8 cellular contexts compared by ENCODE assay signal in the genomic region with DNA sequence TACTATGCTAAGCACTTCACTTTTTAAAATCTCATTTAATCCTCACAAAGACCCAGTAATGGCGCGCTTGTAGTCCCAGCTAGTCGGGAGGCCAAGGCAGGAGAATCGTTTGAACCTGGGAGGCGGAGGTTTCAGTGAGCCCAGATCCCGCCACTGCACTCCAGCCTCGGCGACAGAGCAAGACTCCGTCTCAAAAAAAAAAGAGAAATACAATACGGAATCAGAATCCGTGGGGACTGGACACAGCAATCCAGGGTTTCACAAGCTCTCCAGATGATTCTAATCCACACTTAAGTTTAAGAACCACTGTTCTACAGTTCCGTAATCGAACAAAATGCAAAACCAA. TPM values are rescaled to one million over a fixed set of nuclear protein-coding genes. Genes with fewer than 3 reads are reported as not detected.
DNase-seq lines count a peak whose midpoint lies in the region; ATAC-seq and TF ChIP-seq lines count a peak whose summit lies in the region.

No MANE protein-coding gene starts in this region.

- peaks cover 20% of the 10 kb centered on the region for H3K4me1 Mint-ChIP-seq in activated CD8-positive, alpha-beta memory T cell treated with anti-CD3 and anti-CD28 coated beads, Interleukin-2, amount 10 ng/mL, durations not matched to agents 7 days and 5 days

- H3K9ac ChIP-seq in liver (ENCODE audit: low read depth in 1 of 2, low read length in 2 of 2): no peak overlapping the region

- peak overlapping the region; percentile 91 for H3K4me3 Mint-ChIP-seq in activated CD8-positive, alpha-beta memory T cell treated with anti-CD3 and anti-CD28 coated beads, Interleukin-2, amount 10 ng/mL, durations not matched to agents 7 days and 5 days

- no peak for TF ChIP-seq RAD21 in liver (IDR thresholded peaks at IDR 0.05)

- intact Hi-C loops in ascending aorta (cut with DNase I) (loop anchor here (1.0 to 5.0 kb wide), 5 partner anchors 25 to 165 kb away; a partner anchor contains a TSS), thyroid gland (cut with DNase I) (loop anchor here (10.0 kb wide), 1 partner anchor 167 kb away; no protein-coding TSS in a partner anchor)

- no peak for TF ChIP-seq POLR2A in thyroid gland (IDR thresholded peaks at IDR 0.05)

- H3K4me1 ChIP-seq in ascending aorta (peaks cover 4 to 11% of the 10 kb centered on the region in 2 donors), liver (ENCODE audit: control insufficient read depth in 4 of 4, insufficient read depth in 4 of 4, low read length in 3 of 4) (peaks cover 1 to 11% (median 8%) of the 10 kb centered on the region in 4 donors), thyroid gland (peaks cover 4 to 21% of the 10 kb centered on the region in 2 donors)

- POLR2A ChIA-PET in HEK293T (lab: Yijun Ruan, JAX): interaction anchor here (1.0 kb wide), 1 partner anchor 25 kb away, joined by 4 read pairs; a partner anchor contains a TSS

- 78% methylated on average over 13 of the region's 13 CpGs for WGBS in liver
- WGBS in thyroid gland, 2 donors: 73 to 77% methylated on average over 13 of the region's 13 CpGs

- H3K36me3 ChIP-seq in ascending aorta (no peaks in the 10 kb centered on the region), liver (ENCODE audit: control insufficient read depth in 4 of 4, insufficient read depth in 3 of 4, low read depth in 1 of 4, low read length in 3 of 4) (no peaks in the 10 kb centered on the region), thyroid gland (no peaks in the 10 kb centered on the region)

- CTCF ChIA-PET in activated CD8-positive, alpha-beta memory T cell treated with anti-CD3 and anti-CD28 coated beads, Interleukin-2, amount 10 ng/mL, durations not matched to agents 7 days and 5 days (lab: Charles Lee): interaction anchor here (1.1 to 1.6 kb wide), 2 partner anchors 26 to 117 kb away, joined by 6 read pairs; a partner anchor contains a TSS
- CTCF ChIA-PET in HEK293T (lab: Yijun Ruan, JAX): no interaction called here

- no peaks in the 10 kb centered on the region for H3K9me3 Mint-ChIP-seq in activated CD8-positive, alpha-beta memory T cell treated with anti-CD3 and anti-CD28 coated beads, Interleukin-2, amount 10 ng/mL, durations not matched to agents 7 days and 5 days (ENCODE audit: low read depth)

- no peak for ATAC-seq in activated CD8-positive, alpha-beta memory T cell treated with anti-CD3 and anti-CD28 coated beads, Interleukin-2, amount 10 ng/mL, durations not matched to agents 7 days and 5 days

- TF ChIP-seq CTCF in ascending aorta (IDR thresholded peaks at IDR 0.05) (no peak), liver (IDR thresholded peaks at IDR 0.05; ENCODE audit: low read depth, low read length, missing input control) (peak; percentile 4), thyroid gland (IDR thresholded peaks at IDR 0.05) (no peak)

- peak overlapping the region; percentile 92 for H3K27ac Mint-ChIP-seq in activated CD8-positive, alpha-beta memory T cell treated with anti-CD3 and anti-CD28 coated beads, Interleukin-2, amount 10 ng/mL, durations not matched to agents 7 days and 5 days

- H3K36me3 Mint-ChIP-seq in activated CD8-positive, alpha-beta memory T cell treated with anti-CD3 and anti-CD28 coated beads, Interleukin-2, amount 10 ng/mL, durations not matched to agents 7 days and 5 days: no peaks in the 10 kb centered on the region

- H3K27me3 ChIP-seq in ascending aorta: no peaks in the 10 kb centered on the region
- H3K27me3 ChIP-seq in liver (ENCODE audit: control insufficient read depth in 4 of 4, insufficient read depth in 4 of 4, low read length in 3 of 4): no peaks in the 10 kb centered on the region
- no peaks in the 10 kb centered on the region for H3K27me3 ChIP-seq in thyroid gland

- no peak for DNase-seq in activated CD8-positive, alpha-beta memory T cell treated with anti-CD3 and anti-CD28 coated beads, Interleukin-2, amount 10 ng/mL, durations not matched to agents 7 days and 5 days
- DNase-seq in activated CD8-positive, alpha-beta memory T cell treated with anti-CD3 and anti-CD28 coated beads, Interleukin-2, amount 50 U/mL, for 4 hours: no peak
- no peak for DNase-seq in ascending aorta (ENCODE audit: low spot score in 2 of 2)
- no peak for DNase-seq in thyroid gland
- DNase-seq in HEK293T (ENCODE audit: extremely low spot score): no peak
- DNase-seq in iPS-NIHi7 (ENCODE audit: extremely low spot score): no peak
- DNase-seq in RPMI8226: no peak

- peak overlapping the region; percentile 70 for H3K4me3 ChIP-seq in ascending aorta
- H3K4me3 ChIP-seq in liver (ENCODE audit: low read depth in 1 of 3, low read length in 3 of 3): peak overlapping the region; percentile 71 to 83 (median 75)
- H3K4me3 ChIP-seq in thyroid gland (replicated peaks in 1 of 3): peak overlapping the region; percentile 62 to 93 (median 86)

- H3K9me3 ChIP-seq in ascending aorta (no peaks in the 10 kb centered on the region), liver (ENCODE audit: control insufficient read depth in 4 of 4, low read length in 3 of 4) (no peaks in the 10 kb centered on the region), thyroid gland (no peaks in the 10 kb centered on the region)

- peak overlapping the region; percentile 48 to 75 for H3K27ac ChIP-seq in ascending aorta
- peak overlapping the region; percentile 67 to 68 for H3K27ac ChIP-seq in liver (ENCODE audit: low read depth in 1 of 2, low read length in 2 of 2)
- peak overlapping the region; percentile 57 to 90 (median 57) for H3K27ac ChIP-seq in thyroid gland

- no peaks in the 10 kb centered on the region for H3K27me3 Mint-ChIP-seq in activated CD8-positive, alpha-beta memory T cell treated with anti-CD3 and anti-CD28 coated beads, Interleukin-2, amount 10 ng/mL, durations not matched to agents 7 days and 5 days

TF ChIP-seq in liver, 16 proteins besides CTCF, POLR2A, EP300 and RAD21:
- TF ChIP-seq TAF1 (conservative IDR thresholded peaks at IDR 0.05): no peak
- no peak for TF ChIP-seq NR2F2 (IDR thresholded peaks at IDR 0.05)
- TF ChIP-seq, protein P1, sequence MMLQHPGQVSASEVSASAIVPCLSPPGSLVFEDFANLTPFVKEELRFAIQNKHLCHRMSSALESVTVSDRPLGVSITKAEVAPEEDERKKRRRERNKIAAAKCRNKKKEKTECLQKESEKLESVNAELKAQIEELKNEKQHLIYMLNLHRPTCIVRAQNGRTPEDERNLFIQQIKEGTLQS (IDR thresholded peaks at IDR 0.05): no peak
- TF ChIP-seq, protein P2, sequence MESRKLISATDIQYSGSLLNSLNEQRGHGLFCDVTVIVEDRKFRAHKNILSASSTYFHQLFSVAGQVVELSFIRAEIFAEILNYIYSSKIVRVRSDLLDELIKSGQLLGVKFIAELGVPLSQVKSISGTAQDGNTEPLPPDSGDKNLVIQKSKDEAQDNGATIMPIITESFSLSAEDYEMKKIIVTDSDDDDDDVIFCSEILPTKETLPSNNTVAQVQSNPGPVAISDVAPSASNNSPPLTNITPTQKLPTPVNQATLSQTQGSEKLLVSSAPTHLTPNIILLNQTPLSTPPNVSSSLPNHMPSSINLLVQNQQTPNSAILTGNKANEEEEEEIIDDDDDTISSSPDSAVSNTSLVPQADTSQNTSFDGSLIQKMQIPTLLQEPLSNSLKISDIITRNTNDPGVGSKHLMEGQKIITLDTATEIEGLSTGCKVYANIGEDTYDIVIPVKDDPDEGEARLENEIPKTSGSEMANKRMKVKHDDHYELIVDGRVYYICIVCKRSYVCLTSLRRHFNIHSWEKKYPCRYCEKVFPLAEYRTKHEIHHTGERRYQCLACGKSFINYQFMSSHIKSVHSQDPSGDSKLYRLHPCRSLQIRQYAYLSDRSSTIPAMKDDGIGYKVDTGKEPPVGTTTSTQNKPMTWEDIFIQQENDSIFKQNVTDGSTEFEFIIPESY (IDR thresholded peaks at IDR 0.05): no peak

TF ChIP-seq in HEK293T, 16 proteins besides CTCF, POLR2A, EP300 and RAD21:
- TF ChIP-seq ARNT (IDR thresholded peaks at IDR 0.05) (no peak), ELF4 (IDR thresholded peaks at IDR 0.05) (no peak), TARDBP (IDR thresholded peaks at IDR 0.05) (no peak), SUZ12 (IDR thresholded peaks at IDR 0.05) (no peak), FOXA1 (IDR thresholded peaks at IDR 0.05) (no peak), L3MBTL2 (conservative IDR thresholded peaks at IDR 0.05) (no peak), CTBP1 (IDR thresholded peaks at IDR 0.05; ENCODE audit: borderline replicate concordance) (no peak), HDGF (IDR thresholded peaks at IDR 0.05; ENCODE audit: borderline replicate concordance) (no peak), FOXM1 (IDR thresholded peaks at IDR 0.05; ENCODE audit: borderline replicate concordance) (no peak), ZNF384 (IDR thresholded peaks at IDR 0.05) (no peak), SP1 (IDR thresholded peaks at IDR 0.05) (no peak), NFRKB (IDR thresholded peaks at IDR 0.05) (no peak), FOXK2 (IDR thresholded peaks at IDR 0.05) (no peak)
- TF ChIP-seq, protein P3, sequence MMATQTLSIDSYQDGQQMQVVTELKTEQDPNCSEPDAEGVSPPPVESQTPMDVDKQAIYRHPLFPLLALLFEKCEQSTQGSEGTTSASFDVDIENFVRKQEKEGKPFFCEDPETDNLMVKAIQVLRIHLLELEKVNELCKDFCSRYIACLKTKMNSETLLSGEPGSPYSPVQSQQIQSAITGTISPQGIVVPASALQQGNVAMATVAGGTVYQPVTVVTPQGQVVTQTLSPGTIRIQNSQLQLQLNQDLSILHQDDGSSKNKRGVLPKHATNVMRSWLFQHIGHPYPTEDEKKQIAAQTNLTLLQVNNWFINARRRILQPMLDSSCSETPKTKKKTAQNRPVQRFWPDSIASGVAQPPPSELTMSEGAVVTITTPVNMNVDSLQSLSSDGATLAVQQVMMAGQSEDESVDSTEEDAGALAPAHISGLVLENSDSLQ (IDR thresholded peaks at IDR 0.05): no peak

RNA-seq across cellular contexts. Expression of a gene that starts 0.4 kb away (rescaled TPM):
- 10 to 100 TPM in 1 of 2 experiments, 1 to 10 TPM in 1; 9.1 to 12.7 TPM for total RNA-seq in activated CD8-positive, alpha-beta memory T cell treated with anti-CD3 and anti-CD28 coated beads, Interleukin-2, amount 10 ng/mL, durations not matched to agents 7 days and 5 days
- total RNA-seq in ascending aorta: 98.4 TPM
- total RNA-seq in liver: 10 to 100 TPM; 25.5 to 34.2 TPM
- 10 to 100 TPM; 13.0 to 21.6 TPM for polyA plus RNA-seq in liver
- 10 to 100 TPM; 58.8 to 98.3 (median 74.5) TPM for total RNA-seq in thyroid gland

RNA-seq across cellular contexts. Expression of a gene that starts 25.7 kb away (rescaled TPM):
- total RNA-seq in activated CD8-positive, alpha-beta memory T cell treated with anti-CD3 and anti-CD28 coated beads, Interleukin-2, amount 10 ng/mL, durations not matched to agents 7 days and 5 days: 100 to 1,000 TPM; 109 to 116 TPM
- total RNA-seq in ascending aorta: 121 TPM
- 10 to 100 TPM; 11.5 to 39.4 TPM for total RNA-seq in liver
- polyA plus RNA-seq in liver: 1 to 10 TPM; 3.7 to 4.9 TPM
- total RNA-seq in thyroid gland: 100 to 1,000 TPM; 210 to 261 (median 232) TPM
